In the genomic region with DNA sequence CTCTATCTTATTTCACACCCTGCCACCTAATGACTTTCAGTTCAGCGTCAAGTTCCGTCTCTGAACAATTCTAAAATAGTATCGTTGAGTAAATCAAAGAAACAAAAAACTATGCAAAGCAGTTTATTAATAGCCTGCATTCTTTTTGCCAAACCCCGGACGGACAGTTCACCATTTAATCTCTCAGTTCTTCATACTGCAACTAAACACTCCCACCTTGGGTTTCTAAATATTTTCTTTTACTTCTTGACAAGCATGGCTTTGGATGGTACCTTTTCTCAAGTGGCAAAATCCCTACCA, we compare ENCODE assay signal across 13 cellular contexts. TPM values are rescaled to one million over a fixed set of nuclear protein-coding genes. Genes with fewer than 3 reads are reported as not detected.
A peak's percentile ranks its signal among the peaks of the same experiment; 100 is the strongest.
DNase-seq lines count a peak whose midpoint lies in the region; ATAC-seq, FAIRE-seq and TF ChIP-seq lines count a peak whose summit lies in the region.
"Had no signal": no experiment of that assay in that cellular context is flagged by ENCODE, and none has a peak within 500 bp of the region (broad histone marks: within the 10 kb centered on the region; RNA-seq: fewer than 3 reads in every experiment).

No MANE protein-coding gene starts in this region.

- ATAC-seq in GM21515 (IDR thresholded peaks at IDR 0.05; ENCODE audit: unreplicated experiment) (peak; percentile 80), HG03378 (IDR thresholded peaks at IDR 0.05; ENCODE audit: unreplicated experiment) (peak; percentile 76)
- no peak for ATAC-seq in activated CD4-positive, alpha-beta T cell treated with anti-CD3 and anti-CD28 coated beads for 36 hours

- no peak for TF ChIP-seq CTCF in nephron (IDR thresholded peaks at IDR 0.05; ENCODE audit: unreplicated experiment in 3 of 3)

- peaks cover 19% of the 10 kb centered on the region for H3K4me1 Mint-ChIP-seq in nephron
- peaks cover 6% of the 10 kb centered on the region for H3K4me1 Mint-ChIP-seq in activated CD4-positive, alpha-beta T cell treated with anti-CD3 and anti-CD28 coated beads for 36 hours

- intact Hi-C loops in activated CD4-positive, alpha-beta T cell treated with anti-CD3 and anti-CD28 coated beads for 36 hours (cut with DNase I, micrococcal nuclease) = no loop called here

- no peak overlapping the region for H3K27ac Mint-ChIP-seq in nephron
- no peak overlapping the region for H3K27ac Mint-ChIP-seq in activated CD4-positive, alpha-beta T cell treated with anti-CD3 and anti-CD28 coated beads for 36 hours
- H3K27ac Mint-ChIP-seq: type B pancreatic cell had no signal

- CTCF ChIA-PET in activated CD4-positive, alpha-beta T cell treated with anti-CD3 and anti-CD28 coated beads for 36 hours (lab: Charles Lee) = no interaction called here

- peak overlapping the region in 2 of 3 experiments; percentile 39 to 69 for H3K4me3 Mint-ChIP-seq in nephron
- H3K4me3 Mint-ChIP-seq in activated CD4-positive, alpha-beta T cell treated with anti-CD3 and anti-CD28 coated beads for 36 hours = no peak overlapping the region
- H3K4me3 Mint-ChIP-seq: type B pancreatic cell had no signal

- DNase-seq in GM18507 (ENCODE audit: extremely low spot score, insufficient read length, low read depth) (peak; percentile 54), DMS79 treated with DMSO at 0.1 percent for 48 hours (lab: John Stamatoyannopoulos, UW) (no peak), DMS79 (lab: John Stamatoyannopoulos, UW) (no peak)
- no peak for DNase-seq in activated naive CD4-positive, alpha-beta T cell treated with anti-CD3 and anti-CD28 coated beads, Interleukin-2, amount 50 U/mL, for 16 hours
- no peak for DNase-seq in activated CD4-positive, alpha-beta T cell treated with anti-CD3 and anti-CD28 coated beads for 36 hours
- DNase-seq: activated T-cell treated with anti-CD3 and anti-CD28 coated beads, Interleukin-2, amount 50 U/mL, for 1 hour; effector CD8-positive, alpha-beta T cell; NCI-H1092 treated with DMSO at 0.1 percent for 48 hours had no signal

- H3K36me3 Mint-ChIP-seq in nephron (ENCODE audit: low read depth) = no peaks in the 10 kb centered on the region
- no peaks in the 10 kb centered on the region for H3K36me3 Mint-ChIP-seq in activated CD4-positive, alpha-beta T cell treated with anti-CD3 and anti-CD28 coated beads for 36 hours (ENCODE audit: low read depth)

- POLR2A ChIA-PET in activated CD4-positive, alpha-beta T cell treated with anti-CD3 and anti-CD28 coated beads for 36 hours (lab: Charles Lee) = no interaction called here

- peaks cover 67% of the 10 kb centered on the region for H3K27me3 Mint-ChIP-seq in nephron (ENCODE audit: low read depth)
- H3K27me3 Mint-ChIP-seq in activated CD4-positive, alpha-beta T cell treated with anti-CD3 and anti-CD28 coated beads for 36 hours = peaks cover 27% of the 10 kb centered on the region

- FAIRE-seq in GM18507 (lab: Jason Lieb, UNC) = peak; percentile 93

- H3K9me3 Mint-ChIP-seq in nephron = no peaks in the 10 kb centered on the region
- H3K9me3 Mint-ChIP-seq in activated CD4-positive, alpha-beta T cell treated with anti-CD3 and anti-CD28 coated beads for 36 hours (ENCODE audit: low read depth) = no peaks in the 10 kb centered on the region
- H3K9me3 Mint-ChIP-seq: type B pancreatic cell had no signal

RNA-seq across cellular contexts. Expression of gene MYH11, which starts 1.2 kb away (rescaled TPM):
- total RNA-seq in activated CD4-positive, alpha-beta T cell treated with anti-CD3 and anti-CD28 coated beads for 36 hours = not detected
- total RNA-seq: smooth muscle cell had no signal

RNA-seq across cellular contexts. Expression of gene CEP20, which starts 32.7 kb away (rescaled TPM):
- 10 to 100 TPM; 39.3 to 51.0 TPM for total RNA-seq in activated CD4-positive, alpha-beta T cell treated with anti-CD3 and anti-CD28 coated beads for 36 hours
